Comparison of ENCODE assay signal across 26 cellular contexts in the genomic region with DNA sequence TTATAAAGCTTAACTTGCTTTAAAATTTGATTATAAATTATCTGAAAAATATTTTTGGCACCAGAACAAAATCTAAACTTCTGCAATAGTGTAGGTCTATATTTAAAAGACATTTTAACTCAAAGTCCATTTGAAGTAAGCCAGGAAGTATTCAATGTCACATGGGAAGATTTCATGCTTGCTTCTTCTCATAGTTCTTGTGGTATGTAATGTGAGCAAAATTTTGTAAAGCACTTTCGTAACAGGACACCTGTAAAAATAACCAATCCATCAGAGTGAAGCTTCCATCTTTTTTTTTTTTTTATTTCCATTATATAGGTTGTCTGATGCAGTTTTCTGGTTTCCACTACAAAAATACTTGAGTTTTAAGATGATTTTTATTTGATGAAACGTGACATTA.
"Had no signal": no experiment of that assay in that cellular context is flagged by ENCODE, and none has a peak within 500 bp of the region (broad histone marks: within the 10 kb centered on the region; RNA-seq: fewer than 3 reads in every experiment).

No MANE protein-coding gene starts in this region.

- H3K27ac Mint-ChIP-seq: dendritic cell treated with granulocyte-macrophage colony-stimulating factor and Interleukin-4, amounts not matched to agents 40 ng/mL and 50 ng/mL, for 4 days; memory B cell; natural killer cell; stimulated activated memory B cell treated with anti-CD40 and anti-IgM and Interleukin-4, amounts not matched to agents 10 μg/mL and 1 μg/mL and 100 μg/mL, for 72 hours; type B pancreatic cell had no signal

- H3K4me3 Mint-ChIP-seq: dendritic cell treated with granulocyte-macrophage colony-stimulating factor and Interleukin-4, amounts not matched to agents 40 ng/mL and 50 ng/mL, for 4 days; memory B cell; natural killer cell; stimulated activated memory B cell treated with anti-CD40 and anti-IgM and Interleukin-4, amounts not matched to agents 10 μg/mL and 1 μg/mL and 100 μg/mL, for 72 hours; type B pancreatic cell had no signal

- H3K27me3 ChIP-seq: colonic mucosa, esophagus muscularis mucosa, foreskin keratinocyte, gastroesophageal sphincter, heart right ventricle, ovary, sigmoid colon, spleen, testis, tibial artery had no signal

- H3K4me1 ChIP-seq: colonic mucosa, foreskin keratinocyte, gastroesophageal sphincter, psoas muscle, sigmoid colon, spleen, testis, tibial artery had no signal

- H3K36me3 Mint-ChIP-seq: memory B cell; natural killer cell; stimulated activated memory B cell treated with anti-CD40 and anti-IgM and Interleukin-4, amounts not matched to agents 10 μg/mL and 1 μg/mL and 100 μg/mL, for 72 hours had no signal

- H3K27me3 Mint-ChIP-seq: dendritic cell treated with granulocyte-macrophage colony-stimulating factor and Interleukin-4, amounts not matched to agents 40 ng/mL and 50 ng/mL, for 4 days; memory B cell; stimulated activated memory B cell treated with anti-CD40 and anti-IgM and Interleukin-4, amounts not matched to agents 10 μg/mL and 1 μg/mL and 100 μg/mL, for 72 hours had no signal

- H3K4me1 Mint-ChIP-seq: memory B cell; stimulated activated memory B cell treated with anti-CD40 and anti-IgM and Interleukin-4, amounts not matched to agents 10 μg/mL and 1 μg/mL and 100 μg/mL, for 72 hours had no signal

- H3K9me3 ChIP-seq: colonic mucosa, esophagus muscularis mucosa, gastroesophageal sphincter, heart right ventricle, ovary, psoas muscle, sigmoid colon, spleen, testis, tibial artery had no signal

- H3K4me3 ChIP-seq: colonic mucosa, esophagus muscularis mucosa, gastroesophageal sphincter, heart right ventricle, lung, ovary, psoas muscle, sigmoid colon, skin epidermis, spleen, testis, tibial artery had no signal

- H3K36me3 ChIP-seq: colonic mucosa, gastroesophageal sphincter, ovary, sigmoid colon, spleen had no signal

- H3K27ac ChIP-seq: colonic mucosa, esophagus muscularis mucosa, foreskin keratinocyte, gastroesophageal sphincter, ovary, psoas muscle, sigmoid colon, skin epidermis, spleen, testis, tibial artery had no signal

- H3K9me3 Mint-ChIP-seq: dendritic cell treated with granulocyte-macrophage colony-stimulating factor and Interleukin-4, amounts not matched to agents 40 ng/mL and 50 ng/mL, for 4 days; memory B cell; natural killer cell; stimulated activated memory B cell treated with anti-CD40 and anti-IgM and Interleukin-4, amounts not matched to agents 10 μg/mL and 1 μg/mL and 100 μg/mL, for 72 hours; type B pancreatic cell had no signal

- DNase-seq: colonic mucosa; effector memory CD4-positive, alpha-beta T cell; foreskin keratinocyte; heart right ventricle; hippocampal formation; natural killer cell; occipital lobe; ovary; posterior cingulate gyrus; psoas muscle; right cardiac atrium; sigmoid colon; spleen; stimulated activated CD4-positive, alpha-beta T cell treated with anti-CD3 and anti-CD28 coated beads, Interleukin-4, amount 100 ng/mL, for 4 hours; stimulated activated naive CD8-positive, alpha-beta T cell treated with anti-CD3 and anti-CD28 coated beads, Interleukin-15, Interleukin-2, amounts not matched to agents 100 U/mL and 50 U/mL, for 24 hours; substantia nigra; testis; tibial artery had no signal

- ATAC-seq: foreskin keratinocyte; gastroesophageal sphincter; heart right ventricle; natural killer cell; psoas muscle; right cardiac atrium; stimulated activated memory B cell treated with anti-CD40 and anti-IgM and Interleukin-4, amounts not matched to agents 10 μg/mL and 1 μg/mL and 100 μg/mL, for 72 hours; stimulated activated naive CD8-positive, alpha-beta T cell treated with anti-CD3 and anti-CD28 coated beads, Interleukin-15, Interleukin-2, amounts not matched to agents 100 U/mL and 50 U/mL, for 24 hours had no signal
